ENCODE assay signal across 2 cellular contexts in the genomic region with DNA sequence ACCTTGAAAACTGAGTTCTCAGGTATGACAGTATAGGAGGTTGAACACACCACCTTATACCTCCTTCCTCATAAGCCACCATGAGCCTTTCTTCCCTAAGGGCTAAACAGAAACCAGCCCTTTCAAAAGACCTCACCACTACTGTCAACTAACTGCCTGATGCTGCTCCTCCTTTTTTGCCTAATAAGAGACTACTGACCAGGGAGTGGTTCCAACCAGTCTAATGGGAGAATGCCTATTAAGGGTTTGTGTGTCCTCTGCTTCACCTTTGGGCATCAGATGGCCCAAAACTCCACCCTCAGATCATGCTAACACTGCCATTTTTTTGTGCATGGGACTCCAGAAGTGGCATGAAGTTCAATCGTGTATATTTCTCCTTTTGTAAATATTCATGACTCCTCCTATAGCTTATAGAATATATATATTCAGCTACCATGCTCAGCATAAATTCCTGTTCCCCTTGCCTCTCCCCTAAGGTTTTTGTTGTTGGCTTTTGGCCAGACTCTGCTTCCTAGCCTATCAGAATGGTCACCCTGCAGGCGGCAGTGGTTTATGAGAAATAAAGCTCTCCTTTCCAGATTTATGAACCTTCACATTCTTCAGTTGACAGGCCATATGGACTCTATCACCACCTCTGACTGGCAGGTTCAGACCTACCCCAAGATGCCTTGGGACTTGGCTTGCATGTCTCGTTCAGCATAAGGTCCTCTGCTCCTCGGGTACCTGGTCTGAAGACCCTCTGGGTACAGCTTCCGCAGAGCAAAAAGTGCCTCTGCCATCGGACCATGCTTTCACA.
TF ChIP-seq lines count a peak whose summit lies in the region.

No MANE protein-coding gene starts in this region.

TF ChIP-seq in Ishikawa, 13 proteins besides CTCF, POLR2A, EP300 and RAD21:
- TF ChIP-seq TEAD4 (IDR thresholded peaks at IDR 0.05) (no peak), CEBPB (IDR thresholded peaks at IDR 0.05) (no peak), YY1 (IDR thresholded peaks at IDR 0.05; ENCODE audit: low read depth) (0 out of 2 replicates have a peak, but pooled peaks have one; percentile 31), TCF12 (IDR thresholded peaks at IDR 0.05; ENCODE audit: low read depth) (0 out of 2 replicates have a peak, but pooled peaks have one; percentile 44), NFIC (IDR thresholded peaks at IDR 0.05) (peak; percentile 65)
TF ChIP-seq in Ishikawa: peak in this region for 3.

TF ChIP-seq in K562, 482 proteins besides CTCF, POLR2A, EP300 and RAD21:
- no peak for TF ChIP-seq FOXM1 (IDR thresholded peaks at IDR 0.05; ENCODE audit: low read depth)
- TF ChIP-seq FOXM1 (CRISPR knock-in tag; IDR thresholded peaks at IDR 0.05; ENCODE audit: low read depth), result no peak
- TF ChIP-seq NFIC (IDR thresholded peaks at IDR 0.05), result peak; percentile 35; the same call in 1 of the 2 replicates
